9 cellular contexts compared by ENCODE assay signal in genomic region chr19:53332484-53332883, GRCh38. TPM values are rescaled to one million over a fixed set of nuclear protein-coding genes. Genes with fewer than 3 reads are reported as not detected.
DNase-seq lines count a peak whose midpoint lies in the region; ATAC-seq and TF ChIP-seq lines count a peak whose summit lies in the region.
"Had no signal": no experiment of that assay in that cellular context is flagged by ENCODE, and none has a peak within 500 bp of the region (broad histone marks: within the 10 kb centered on the region; RNA-seq: fewer than 3 reads in every experiment).

No MANE protein-coding gene starts in this region.

- H2BK15ac ChIP-seq in mesenchymal stem cell (ENCODE audit: low read depth, poor library complexity, severe bottlenecking), result no peak overlapping the region

- no peak overlapping the region for H2BK120ac ChIP-seq in mesenchymal stem cell (ENCODE audit: low read depth, low read length)

- H3K4me1 Mint-ChIP-seq in activated naive CD4-positive, alpha-beta T cell treated with anti-CD3 and anti-CD28 coated beads, Interleukin-2, amount 10 ng/mL, durations not matched to agents 7 days and 5 days, result peaks cover 31% of the 10 kb centered on the region
- H3K4me1 Mint-ChIP-seq in activated naive CD8-positive, alpha-beta T cell treated with anti-CD3 and anti-CD28 coated beads, Interleukin-2, amount 10 ng/mL, durations not matched to agents 7 days and 5 days, result peaks cover 12% of the 10 kb centered on the region

- H2BK12ac ChIP-seq in mesenchymal stem cell (ENCODE audit: low read length in 2 of 2), result no peak overlapping the region

- H3K27ac Mint-ChIP-seq in activated naive CD4-positive, alpha-beta T cell treated with anti-CD3 and anti-CD28 coated beads, Interleukin-2, amount 10 ng/mL, durations not matched to agents 7 days and 5 days, result no peak overlapping the region
- H3K27ac Mint-ChIP-seq in activated naive CD8-positive, alpha-beta T cell treated with anti-CD3 and anti-CD28 coated beads, Interleukin-2, amount 10 ng/mL, durations not matched to agents 7 days and 5 days, result no peak overlapping the region

- no peak for TF ChIP-seq EP300 in transverse colon (IDR thresholded peaks at IDR 0.05; ENCODE audit: low read depth)

- H3K36me3 ChIP-seq in mesenchymal stem cell (ENCODE audit: control insufficient read depth in 1 of 2, insufficient read depth in 2 of 2, low read depth in 1 of 2, low read length in 2 of 2) (peaks cover 0 to under 1% of the 10 kb centered on the region in 2 experiments), transverse colon (peaks cover 0 to 7% (median 0%) of the 10 kb centered on the region in 4 donors)

- H4K8ac ChIP-seq in mesenchymal stem cell (ENCODE audit: low read length), result no peak overlapping the region

- no peak overlapping the region for H3K27ac ChIP-seq in mesenchymal stem cell (ENCODE audit: low read length, poor library complexity, severe bottlenecking)
- peak overlapping the region; percentile 75 to 89 (median 86) for H3K27ac ChIP-seq in transverse colon

- in situ Hi-C loops in transverse colon (cut with MboI; ENCODE audit: low pct_ligation_motif_present in 1 of 4, low pct_unique_long_range_greater_than_20kb in 1 of 4, low sequenced_read_pairs in 3 of 4), result loop anchor here in 1 of 4 donors (10.0 kb wide), 1 partner anchor 138 kb away; the partner anchor contains the start of gene ZNF665

- 79% methylated on average over 12 of the region's 14 CpGs for WGBS in mesenchymal stem cell
- 83 to 86% methylated on average over 10 to 14 of the region's 14 CpGs for WGBS in transverse colon (ENCODE audit: low coverage in 1 of 2), 2 donors

- H3K27me3 ChIP-seq in mesenchymal stem cell (ENCODE audit: control insufficient read depth in 1 of 2, insufficient read depth in 1 of 2, low read length in 2 of 2) (no peaks in the 10 kb centered on the region), transverse colon (no peaks in the 10 kb centered on the region)

- peak overlapping the region; percentile 66 for H3K4me3 Mint-ChIP-seq in activated naive CD4-positive, alpha-beta T cell treated with anti-CD3 and anti-CD28 coated beads, Interleukin-2, amount 10 ng/mL, durations not matched to agents 7 days and 5 days
- peak overlapping the region; percentile 71 for H3K4me3 Mint-ChIP-seq in activated naive CD8-positive, alpha-beta T cell treated with anti-CD3 and anti-CD28 coated beads, Interleukin-2, amount 10 ng/mL, durations not matched to agents 7 days and 5 days

- peaks cover 18% of the 10 kb centered on the region for H3K79me1 ChIP-seq in mesenchymal stem cell (replicated peaks; ENCODE audit: low read length, poor library complexity, severe bottlenecking)

- no peak overlapping the region for H3K23ac ChIP-seq in mesenchymal stem cell (ENCODE audit: low read length in 2 of 2)

- H3K18ac ChIP-seq in mesenchymal stem cell (ENCODE audit: low read depth in 1 of 2, low read length in 2 of 2), result no peak overlapping the region

- H2AK5ac ChIP-seq in mesenchymal stem cell (ENCODE audit: low read length, severe bottlenecking), result no peak overlapping the region

- no peak for TF ChIP-seq CTCF in transverse colon (IDR thresholded peaks at IDR 0.05)

- H4K91ac ChIP-seq in mesenchymal stem cell (ENCODE audit: low read length), result no peak overlapping the region

- peak overlapping the region; percentile 98 for H3K9ac ChIP-seq in mesenchymal stem cell (ENCODE audit: low read length)

- no peak for TF ChIP-seq POLR2A in transverse colon (IDR thresholded peaks at IDR 0.05)

- H3K9me3 ChIP-seq in mesenchymal stem cell (ENCODE audit: control insufficient read depth, low read length) (peaks cover 18% of the 10 kb centered on the region), transverse colon (peaks cover 0 to 11% of the 10 kb centered on the region in 2 donors)

- no peak overlapping the region for H3K14ac ChIP-seq in mesenchymal stem cell (ENCODE audit: low read length in 2 of 2)

- DNase-seq in activated naive CD4-positive, alpha-beta T cell treated with anti-CD3 and anti-CD28 coated beads, Interleukin-2, amount 10 ng/mL, durations not matched to agents 7 days and 5 days, result no peak
- no peak for DNase-seq in activated naive CD4-positive, alpha-beta T cell (lab: John Stamatoyannopoulos, UW)
- DNase-seq in activated naive CD8-positive, alpha-beta T cell treated with anti-CD3 and anti-CD28 coated beads, Interleukin-2, amount 10 ng/mL, durations not matched to agents 7 days and 5 days, result no peak
- DNase-seq in mesenchymal stem cell (no peak), transverse colon (no peak)
- DNase-seq in stimulated activated CD4-positive, alpha-beta T cell treated with anti-CD3 and anti-CD28 coated beads, Interleukin-4, amount 100 ng/mL, for 1 hour, result no peak
- no peak for DNase-seq in stimulated activated CD4-positive, alpha-beta T cell treated with anti-CD3 and anti-CD28 coated beads, Interleukin-1b, Interleukin-23, amount 100 ng/mL, for 48 hours
- DNase-seq: NCI-H1092 had no signal

- CTCF ChIA-PET in activated naive CD4-positive, alpha-beta T cell treated with anti-CD3 and anti-CD28 coated beads, Interleukin-2, amount 10 ng/mL, durations not matched to agents 7 days and 5 days (lab: Charles Lee), result no interaction called here

- no peak overlapping the region for H3K4me2 ChIP-seq in mesenchymal stem cell (ENCODE audit: low read length, poor library complexity, severe bottlenecking)

- H3K36me3 Mint-ChIP-seq in activated naive CD4-positive, alpha-beta T cell treated with anti-CD3 and anti-CD28 coated beads, Interleukin-2, amount 10 ng/mL, durations not matched to agents 7 days and 5 days, result peaks cover 32% of the 10 kb centered on the region
- H3K36me3 Mint-ChIP-seq in activated naive CD8-positive, alpha-beta T cell treated with anti-CD3 and anti-CD28 coated beads, Interleukin-2, amount 10 ng/mL, durations not matched to agents 7 days and 5 days, result peaks cover 28% of the 10 kb centered on the region

- no peak overlapping the region for H3K4ac ChIP-seq in mesenchymal stem cell (ENCODE audit: low read depth in 1 of 2, low read length in 2 of 2)

- peaks cover 3% of the 10 kb centered on the region for H3K4me1 ChIP-seq in mesenchymal stem cell (ENCODE audit: control insufficient read depth, insufficient read depth, low read depth, low read length)
- peaks cover 0 to 15% (median 7%) of the 10 kb centered on the region in 4 donors for H3K4me1 ChIP-seq in transverse colon

- no peak for ATAC-seq in activated naive CD8-positive, alpha-beta T cell treated with anti-CD3 and anti-CD28 coated beads, Interleukin-2, amount 10 ng/mL, durations not matched to agents 7 days and 5 days (ENCODE audit: low read depth)
- ATAC-seq in GM18909 (IDR thresholded peaks at IDR 0.05; ENCODE audit: poor library complexity, unreplicated experiment), result no peak

- H2AFZ ChIP-seq in mesenchymal stem cell (ENCODE audit: low read depth, low read length), result no peak overlapping the region

- H3K9me3 Mint-ChIP-seq in activated naive CD4-positive, alpha-beta T cell treated with anti-CD3 and anti-CD28 coated beads, Interleukin-2, amount 10 ng/mL, durations not matched to agents 7 days and 5 days, result peaks cover 44% of the 10 kb centered on the region
- H3K9me3 Mint-ChIP-seq in activated naive CD8-positive, alpha-beta T cell treated with anti-CD3 and anti-CD28 coated beads, Interleukin-2, amount 10 ng/mL, durations not matched to agents 7 days and 5 days, result peaks cover 22% of the 10 kb centered on the region

- POLR2A ChIA-PET in activated naive CD8-positive, alpha-beta T cell treated with anti-CD3 and anti-CD28 coated beads, Interleukin-2, amount 10 ng/mL, durations not matched to agents 7 days and 5 days (lab: Charles Lee), result interaction anchor here (0.6 to 1.7 kb wide), 3 partner anchors 62 to 1161 kb away, joined by 3 to 5 read pairs (median 3); partner anchors contain the start of genes ZNF765 and ZNF836

- intact Hi-C loops in transverse colon (cut with DNase I; ENCODE audit: low total_unique reads), result no loop called here

- H3K27me3 Mint-ChIP-seq in activated naive CD4-positive, alpha-beta T cell treated with anti-CD3 and anti-CD28 coated beads, Interleukin-2, amount 10 ng/mL, durations not matched to agents 7 days and 5 days, result no peaks in the 10 kb centered on the region
- H3K27me3 Mint-ChIP-seq in activated naive CD8-positive, alpha-beta T cell treated with anti-CD3 and anti-CD28 coated beads, Interleukin-2, amount 10 ng/mL, durations not matched to agents 7 days and 5 days, result no peaks in the 10 kb centered on the region

- H3K4me3 ChIP-seq in mesenchymal stem cell (ENCODE audit: insufficient read depth in 1 of 2, low read depth in 1 of 2, low read length in 2 of 2) (peak overlapping the region in 1 of 2 experiments; percentile 98), transverse colon (peak overlapping the region in 3 of 4 donors; percentile 76 to 97 (median 96))

- H2BK5ac ChIP-seq in mesenchymal stem cell (ENCODE audit: low read depth, low read length, poor library complexity, severe bottlenecking), result no peak overlapping the region

RNA-seq across cellular contexts. Expression of gene ZNF845, which starts 1.1 kb away (rescaled TPM):
- 10 to 100 TPM; 13.0 to 13.1 TPM for total RNA-seq in activated naive CD8-positive, alpha-beta T cell treated with anti-CD3 and anti-CD28 coated beads, Interleukin-2, amount 10 ng/mL, durations not matched to agents 7 days and 5 days
- polyA plus RNA-seq in mesenchymal stem cell (2013, experiment 1 of 2), result 2.1 TPM
- 2.1 TPM for polyA plus RNA-seq in mesenchymal stem cell (2013, experiment 2 of 2)
- total RNA-seq in transverse colon, result 1 to 10 TPM; 1.6 to 8.4 (median 5.9) TPM

RNA-seq across cellular contexts. Expression of gene ZNF525, which starts 33.0 kb away (rescaled TPM):
- total RNA-seq in activated naive CD8-positive, alpha-beta T cell treated with anti-CD3 and anti-CD28 coated beads, Interleukin-2, amount 10 ng/mL, durations not matched to agents 7 days and 5 days, result 10 to 100 TPM; 28.5 to 29.1 TPM
- polyA plus RNA-seq in mesenchymal stem cell (2013, experiment 1 of 2), result 1.5 TPM
- polyA plus RNA-seq in mesenchymal stem cell (2013, experiment 2 of 2), result 1.6 TPM
- total RNA-seq in transverse colon, result 10 to 100 TPM in 3 of 4 donors, 1 to 10 TPM in 1; 9.0 to 34.8 (median 19.5) TPM
